In the genomic region with DNA sequence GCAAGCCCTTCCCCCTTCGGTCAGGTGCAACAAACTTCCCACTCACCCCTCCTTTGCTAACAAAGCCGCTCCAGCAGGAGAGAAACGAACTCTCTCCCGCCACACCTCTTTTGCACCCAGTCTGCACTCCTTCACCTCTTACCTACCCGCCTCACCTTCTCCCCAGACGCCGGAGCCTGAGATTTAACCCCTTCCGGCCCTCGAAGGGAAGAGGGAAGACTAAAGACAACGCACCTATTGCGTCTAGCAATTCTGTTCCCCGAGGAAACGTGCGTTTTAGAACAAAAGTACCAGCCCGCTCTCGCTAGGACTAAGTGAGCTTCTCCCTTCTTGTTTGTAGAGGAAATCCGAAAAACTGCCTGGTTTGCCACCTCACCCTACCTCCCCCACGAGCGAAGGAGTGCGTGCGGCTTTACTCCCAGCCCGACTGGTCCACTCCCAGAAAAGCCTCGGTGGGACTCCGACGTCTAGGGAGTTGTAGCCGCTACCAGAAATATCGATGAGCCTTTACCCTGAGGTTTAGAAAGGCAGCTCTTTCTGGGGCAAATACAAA, we compare ENCODE assay signal across 8 cellular contexts. TPM values are rescaled to one million over a fixed set of nuclear protein-coding genes. Genes with fewer than 3 reads are reported as not detected.
DNase-seq lines count a peak whose midpoint lies in the region; TF ChIP-seq lines count a peak whose summit lies in the region.

No MANE protein-coding gene starts in this region.

- H3K27me3 Mint-ChIP-seq in HFFc6 (ENCODE audit: insufficient read depth) = peaks cover 1% of the 10 kb centered on the region
- H3K27me3 Mint-ChIP-seq in activated naive CD8-positive, alpha-beta T cell treated with anti-CD3 and anti-CD28 coated beads for 36 hours = no peaks in the 10 kb centered on the region

- H3K27ac Mint-ChIP-seq in HFFc6 = peak overlapping the region; percentile 97
- peak overlapping the region; percentile 97 for H3K27ac Mint-ChIP-seq in activated naive CD8-positive, alpha-beta T cell treated with anti-CD3 and anti-CD28 coated beads for 36 hours

- peaks cover 14% of the 10 kb centered on the region for H3K4me1 ChIP-seq in cardiac muscle cell (ENCODE audit: low read depth)
- H3K4me1 ChIP-seq in parathyroid adenoma = no peaks in the 10 kb centered on the region
- peaks cover 18 to 48% (median 30%) of the 10 kb centered on the region in 4 donors for H3K4me1 ChIP-seq in transverse colon

- no peaks in the 10 kb centered on the region for H3K36me3 ChIP-seq in cardiac muscle cell
- H3K36me3 ChIP-seq in parathyroid adenoma (ENCODE audit: control insufficient read depth, insufficient read depth, low read length) = peaks cover under 1% of the 10 kb centered on the region
- H3K36me3 ChIP-seq in transverse colon = peaks cover 0 to 6% (median 4%) of the 10 kb centered on the region in 4 donors

- peak overlapping the region; percentile 100 for H3K4me3 Mint-ChIP-seq in HFFc6
- H3K4me3 Mint-ChIP-seq in activated naive CD8-positive, alpha-beta T cell treated with anti-CD3 and anti-CD28 coated beads for 36 hours = peak overlapping the region; percentile 98

- 0% methylated on average over 2 to 27 of the region's 27 CpGs for WGBS in transverse colon (ENCODE audit: low coverage in 1 of 2), 2 donors

- H3K27me3 ChIP-seq in cardiac muscle cell = no peaks in the 10 kb centered on the region
- no peaks in the 10 kb centered on the region for H3K27me3 ChIP-seq in parathyroid adenoma (ENCODE audit: control insufficient read depth, insufficient read depth, low read length)
- no peaks in the 10 kb centered on the region for H3K27me3 ChIP-seq in transverse colon

- peaks cover 54% of the 10 kb centered on the region for H3K4me1 Mint-ChIP-seq in HFFc6 (ENCODE audit: low read depth)
- H3K4me1 Mint-ChIP-seq in activated naive CD8-positive, alpha-beta T cell treated with anti-CD3 and anti-CD28 coated beads for 36 hours = peaks cover 38% of the 10 kb centered on the region

- H3K4me2 ChIP-seq in parathyroid adenoma (ENCODE audit: low read length) = peak overlapping the region; percentile 87

- H3K36me3 Mint-ChIP-seq in HFFc6 (ENCODE audit: low read depth) = peaks cover 7% of the 10 kb centered on the region
- H3K36me3 Mint-ChIP-seq in activated naive CD8-positive, alpha-beta T cell treated with anti-CD3 and anti-CD28 coated beads for 36 hours = peaks cover 18% of the 10 kb centered on the region

- peak; percentile 27 for TF ChIP-seq EP300 in transverse colon (IDR thresholded peaks at IDR 0.05; ENCODE audit: low read depth)

- peak overlapping the region; percentile 57 for H3K9ac ChIP-seq in parathyroid adenoma

- CTCF ChIA-PET in GM10248 (lab: Yijun Ruan, JAX) = interaction anchor here (1.0 to 1.8 kb wide), 3 partner anchors 18 to 309 kb away, joined by 3 to 6 read pairs (median 3); no protein-coding TSS in a partner anchor

- H3K9me3 ChIP-seq in cardiac muscle cell (ENCODE audit: low read depth) (no peaks in the 10 kb centered on the region), parathyroid adenoma (ENCODE audit: control insufficient read depth, low read length) (no peaks in the 10 kb centered on the region), transverse colon (no peaks in the 10 kb centered on the region)

- TF ChIP-seq CTCF in GM10248 (IDR thresholded peaks at IDR 0.05; ENCODE audit: control extremely low read depth, extremely low read depth, low read depth, missing control alignments) (no peak), HFFc6 (IDR thresholded peaks at IDR 0.05) (no peak), cardiac muscle cell (IDR thresholded peaks at IDR 0.05; ENCODE audit: low read depth, low read length) (no peak), parathyroid adenoma (IDR thresholded peaks at IDR 0.05) (no peak), transverse colon (IDR thresholded peaks at IDR 0.05) (no peak)

- POLR2A ChIA-PET in GM10248 (lab: Yijun Ruan, JAX) = no interaction called here

- DNase-seq in GM10248 (ENCODE audit: extremely low spot score) (peak; percentile 77), HFFc6 (peak; percentile 61), NAMALWA (ENCODE audit: low spot score) (peak; percentile 87), SKM-1 (lab: John Stamatoyannopoulos, UW; ENCODE audit: unreplicated experiment) (peak; percentile 44), cardiac muscle cell (ENCODE audit: low read depth in 1 of 2, low spot score in 1 of 2) (peak; percentile 71 to 77), transverse colon (peak; percentile 90)
- DNase-seq in activated naive CD8-positive, alpha-beta T cell treated with anti-CD3 and anti-CD28 coated beads for 36 hours = peak; percentile 74

- intact Hi-C loops in transverse colon (cut with DNase I; ENCODE audit: low total_unique reads) = loop anchor here (10.0 kb wide), 1 partner anchor 132 kb away; the partner anchor contains the start of gene REL

- TF ChIP-seq POLR2A in transverse colon (IDR thresholded peaks at IDR 0.05) = peak; percentile 35

- H3K79me2 ChIP-seq in parathyroid adenoma = peaks cover 23% of the 10 kb centered on the region

- peaks cover under 1% of the 10 kb centered on the region; the same call in 1 of the 2 replicates for H3K9me3 Mint-ChIP-seq in HFFc6
- H3K9me3 Mint-ChIP-seq in activated naive CD8-positive, alpha-beta T cell treated with anti-CD3 and anti-CD28 coated beads for 36 hours = peaks cover 2% of the 10 kb centered on the region

- in situ Hi-C loops in transverse colon (cut with MboI; ENCODE audit: low pct_ligation_motif_present in 1 of 4, low pct_unique_long_range_greater_than_20kb in 1 of 4, low sequenced_read_pairs in 3 of 4) = no loop called here

- H3K27ac ChIP-seq in cardiac muscle cell = peak overlapping the region; percentile 92
- H3K27ac ChIP-seq in parathyroid adenoma = peak overlapping the region; percentile 85
- peak overlapping the region; percentile 95 to 97 (median 96) for H3K27ac ChIP-seq in transverse colon

- H2AFZ ChIP-seq in parathyroid adenoma = peak overlapping the region; percentile 91

- H3K4me3 ChIP-seq in cardiac muscle cell (peak overlapping the region; percentile 91), parathyroid adenoma (ENCODE audit: low read depth, low read length) (peak overlapping the region; percentile 94), transverse colon (peak overlapping the region; percentile 84 to 95 (median 92))

RNA-seq across cellular contexts. Expression of gene PEX13, which starts 0.4 kb away (rescaled TPM):
- total RNA-seq in HFFc6 (2021; fragmentation: NEBNext Ultra II Directional; extraction: Animal tissue kit (Norgen Biotek cat#: 25700)) = 10 to 100 TPM; 21.2 to 24.1 (median 22.4) TPM
- total RNA-seq in activated naive CD8-positive, alpha-beta T cell treated with anti-CD3 and anti-CD28 coated beads for 36 hours = 10 to 100 TPM; 18.5 to 20.0 TPM
- total RNA-seq in cardiac muscle cell (29.7 and 35.5 TPM in 2 replicates), transverse colon (10 to 100 TPM; 20.2 to 44.1 (median 34.6) TPM)
- 26.7 and 37.3 TPM in 2 replicates for polyA plus RNA-seq in cardiac muscle cell

RNA-seq across cellular contexts. Expression of gene PUS10, which starts 1.0 kb away (rescaled TPM):
- total RNA-seq in HFFc6 (2021; fragmentation: NEBNext Ultra II Directional; extraction: Animal tissue kit (Norgen Biotek cat#: 25700)) = 1 to 10 TPM; 4.2 to 6.1 (median 5.3) TPM
- 1 to 10 TPM; 9.5 to 9.7 TPM for total RNA-seq in activated naive CD8-positive, alpha-beta T cell treated with anti-CD3 and anti-CD28 coated beads for 36 hours
- total RNA-seq in cardiac muscle cell = 5.0 and 8.9 TPM in 2 replicates
- polyA plus RNA-seq in cardiac muscle cell = 3.0 and 5.2 TPM in 2 replicates
- total RNA-seq in transverse colon = 10 to 100 TPM in 3 of 4 donors, 1 to 10 TPM in 1; 3.8 to 26.4 (median 12.1) TPM

RNA-seq across cellular contexts. Expression of gene SANBR, which starts 48.6 kb away (rescaled TPM):
- 1 to 10 TPM; 5.1 to 9.8 (median 8.4) TPM for total RNA-seq in HFFc6 (2021; fragmentation: NEBNext Ultra II Directional; extraction: Animal tissue kit (Norgen Biotek cat#: 25700))
- total RNA-seq in activated naive CD8-positive, alpha-beta T cell treated with anti-CD3 and anti-CD28 coated beads for 36 hours = 1 to 10 TPM; 1.7 TPM
- 3.5 and 6.1 TPM in 2 replicates for total RNA-seq in cardiac muscle cell
- 8.7 and 15.4 TPM in 2 replicates for polyA plus RNA-seq in cardiac muscle cell
- total RNA-seq in transverse colon = 10 to 100 TPM in 3 of 4 donors, 1 to 10 TPM in 1; 5.4 to 19.4 (median 13.7) TPM

Comparison
In these comparisons a context has a peak if more than half of its experiments do, and no peak if none do; other contexts are left out.
1. Peak in every context shown above with its lines: DNase-seq, H3K4me3 ChIP-seq and H3K27ac ChIP-seq.